25 cellular contexts compared by ENCODE assay signal in genomic region chr1:26370591-26371382, GRCh38. TPM values are rescaled to one million over a fixed set of nuclear protein-coding genes. Genes with fewer than 3 reads are reported as not detected.
DNase-seq lines count a peak whose midpoint lies in the region; ATAC-seq and TF ChIP-seq lines count a peak whose summit lies in the region.
"Had no signal": no experiment of that assay in that cellular context is flagged by ENCODE, and none has a peak within 500 bp of the region (broad histone marks: within the 10 kb centered on the region; RNA-seq: fewer than 3 reads in every experiment).

No MANE protein-coding gene starts in this region.

- WGBS in lower leg skin, 2 donors, result 61 to 68% methylated on average over 6 of the region's 6 CpGs
- 55 to 71% methylated on average over 6 of the region's 6 CpGs for WGBS in sigmoid colon, 2 donors

- no peaks in the 10 kb centered on the region for H3K4me1 ChIP-seq in sigmoid colon
- H3K4me1 ChIP-seq: Caco-2, vagina had no signal

- H3K4me3 ChIP-seq in lower leg skin (ENCODE audit: low read depth, poor library complexity, severe bottlenecking), result no peak overlapping the region
- H3K4me3 ChIP-seq in sigmoid colon, result no peak overlapping the region
- H3K4me3 ChIP-seq: skin epidermis, vagina had no signal

- peak overlapping the region; percentile 61 for H3K27ac Mint-ChIP-seq in activated naive CD4-positive, alpha-beta T cell treated with anti-CD3 and anti-CD28 coated beads, Interleukin-2, amount 50 U/mL, for 24 hours
- peak overlapping the region; percentile 57 to 91 (median 82) for H3K27ac Mint-ChIP-seq in immature natural killer cell
- H3K27ac Mint-ChIP-seq in stimulated activated naive CD8-positive, alpha-beta T cell treated with anti-CD3 and anti-CD28 coated beads, Interleukin-15, amount 100 ng/mL, for 72 hours, result peak overlapping the region; percentile 45 to 73

- no peaks in the 10 kb centered on the region for H3K9me3 ChIP-seq in sigmoid colon
- H3K9me3 ChIP-seq: Caco-2, esophagus squamous epithelium, vagina had no signal

- no peaks in the 10 kb centered on the region for H3K36me3 Mint-ChIP-seq in activated naive CD4-positive, alpha-beta T cell treated with anti-CD3 and anti-CD28 coated beads, Interleukin-2, amount 50 U/mL, for 24 hours
- peaks cover 0 to 9% (median 0%) of the 10 kb centered on the region in 3 donors for H3K36me3 Mint-ChIP-seq in immature natural killer cell

- no peak for TF ChIP-seq EP300 in sigmoid colon (IDR thresholded peaks at IDR 0.05)

- ATAC-seq in stimulated activated naive CD8-positive, alpha-beta T cell treated with anti-CD3 and anti-CD28 coated beads, Interleukin-15, amount 100 ng/mL, for 72 hours, result peak; percentile 57
- ATAC-seq in HG02840 (IDR thresholded peaks at IDR 0.05; ENCODE audit: low FRiP score, unreplicated experiment), result no peak

- H3K36me3 ChIP-seq in sigmoid colon, result no peaks in the 10 kb centered on the region
- H3K36me3 ChIP-seq: esophagus squamous epithelium, vagina had no signal

- TF ChIP-seq CTCF in lower leg skin (IDR thresholded peaks at IDR 0.05) (no peak), sigmoid colon (IDR thresholded peaks at IDR 0.05) (no peak)

- no peaks in the 10 kb centered on the region for H3K9me3 Mint-ChIP-seq in activated naive CD4-positive, alpha-beta T cell treated with anti-CD3 and anti-CD28 coated beads, Interleukin-2, amount 50 U/mL, for 24 hours
- H3K9me3 Mint-ChIP-seq in immature natural killer cell, result peaks cover 0 to 3% (median 0%) of the 10 kb centered on the region in 6 donors
- peaks cover 0 to 8% of the 10 kb centered on the region in 2 donors for H3K9me3 Mint-ChIP-seq in stimulated activated naive CD8-positive, alpha-beta T cell treated with anti-CD3 and anti-CD28 coated beads, Interleukin-15, amount 100 ng/mL, for 72 hours

- H3K4me1 Mint-ChIP-seq in activated naive CD4-positive, alpha-beta T cell treated with anti-CD3 and anti-CD28 coated beads, Interleukin-2, amount 50 U/mL, for 24 hours, result peaks cover 60% of the 10 kb centered on the region
- peaks cover 67 to 76% of the 10 kb centered on the region in 2 donors for H3K4me1 Mint-ChIP-seq in immature natural killer cell
- peaks cover 64% of the 10 kb centered on the region for H3K4me1 Mint-ChIP-seq in stimulated activated naive CD8-positive, alpha-beta T cell treated with anti-CD3 and anti-CD28 coated beads, Interleukin-15, amount 100 ng/mL, for 72 hours

- H3K27ac ChIP-seq in sigmoid colon, result no peak overlapping the region
- H3K27ac ChIP-seq: esophagus squamous epithelium, vagina had no signal

- H3K4me3 Mint-ChIP-seq in activated naive CD4-positive, alpha-beta T cell treated with anti-CD3 and anti-CD28 coated beads, Interleukin-2, amount 50 U/mL, for 24 hours, result peak overlapping the region; percentile 51
- peak overlapping the region; percentile 75 to 89 (median 86) for H3K4me3 Mint-ChIP-seq in immature natural killer cell
- peak overlapping the region; percentile 46 to 71 for H3K4me3 Mint-ChIP-seq in stimulated activated naive CD8-positive, alpha-beta T cell treated with anti-CD3 and anti-CD28 coated beads, Interleukin-15, amount 100 ng/mL, for 72 hours

- H3K27me3 Mint-ChIP-seq in activated naive CD4-positive, alpha-beta T cell treated with anti-CD3 and anti-CD28 coated beads, Interleukin-2, amount 50 U/mL, for 24 hours, result no peaks in the 10 kb centered on the region
- peaks cover 7 to 24% (median 8%) of the 10 kb centered on the region in 3 donors for H3K27me3 Mint-ChIP-seq in immature natural killer cell (ENCODE audit: low read depth in 3 of 3)
- H3K27me3 Mint-ChIP-seq in stimulated activated naive CD8-positive, alpha-beta T cell treated with anti-CD3 and anti-CD28 coated beads, Interleukin-15, amount 100 ng/mL, for 72 hours, result no peaks in the 10 kb centered on the region

- no peak for TF ChIP-seq POLR2A in lower leg skin (IDR thresholded peaks at IDR 0.05)
- TF ChIP-seq POLR2A in sigmoid colon (IDR thresholded peaks at IDR 0.05), result no peak

- no peak for DNase-seq in activated naive CD4-positive, alpha-beta T cell treated with Interleukin-2 at 50 U/mL for 16 hours
- DNase-seq in UCSD-AML1 (lab: John Stamatoyannopoulos, UW; ENCODE audit: unreplicated experiment), result peak; percentile 46
- DNase-seq in immature natural killer cell, result peak; percentile 56 to 63 (median 61)
- no peak for DNase-seq in stimulated activated naive CD8-positive, alpha-beta T cell treated with anti-CD3 and anti-CD28 coated beads, Interleukin-15, amount 100 ng/mL, for 72 hours
- no peak for DNase-seq in lower leg skin (ENCODE audit: low spot score in 2 of 2)
- DNase-seq in sigmoid colon, result no peak
- DNase-seq: activated CD8-positive, alpha-beta memory T cell treated with anti-CD3 and anti-CD28 coated beads, Interleukin-2, amount 50 U/mL, for 4 hours; Caco-2; caudate nucleus; effector CD4-positive, alpha-beta T cell; esophagus squamous epithelium; glutamatergic neuron; KBM-7; NCI-H1092; NCI-H524 treated with DMSO at 0.1 percent for 48 hours; SHP77; stimulated activated CD4-positive, alpha-beta T cell treated with anti-CD3 and anti-CD28 coated beads, Interleukin-4, amount 100 ng/mL, for 1 hour; substantia nigra had no signal

- intact Hi-C loops in lower leg skin (cut with DNase I; ENCODE audit: low total_unique reads) (no loop called here), sigmoid colon (cut with DNase I) (no loop called here)

- peaks cover 0 to 10% (median 0%) of the 10 kb centered on the region in 3 donors for H3K27me3 ChIP-seq in sigmoid colon
- H3K27me3 ChIP-seq: vagina had no signal

RNA-seq across cellular contexts. Expression of gene ZNF683, which starts 1.8 kb away (rescaled TPM):
- 10 to 100 TPM in 2 of 3 donors, 1 to 10 TPM in 1; 4.1 to 61.3 (median 24.2) TPM for polyA plus RNA-seq in immature natural killer cell
- total RNA-seq in lower leg skin, result not detected
- total RNA-seq in sigmoid colon, result not detected
- polyA plus RNA-seq in sigmoid colon, result under 1 TPM in 1 of 3 donors, not detected in 2; 0.52 TPM
- total RNA-seq: Caco-2, H4, posterior vena cava, vagina had no signal

RNA-seq across cellular contexts. Expression of gene CRYBG2, which starts 16.9 kb away (rescaled TPM):
- 1 to 10 TPM in 2 of 3 donors, not detected in 1; 1.2 to 1.3 TPM for polyA plus RNA-seq in immature natural killer cell
- total RNA-seq in lower leg skin, result 100 to 1,000 TPM in 1 of 4 donors, 10 to 100 TPM in 3; 52.3 to 104 (median 56.9) TPM
- 1 to 10 TPM in 1 of 4 donors, under 1 TPM in 1, not detected in 2; 0.55 to 1.8 TPM for total RNA-seq in sigmoid colon
- polyA plus RNA-seq in sigmoid colon, result 10 to 100 TPM; 13.8 to 21.0 (median 19.9) TPM
- total RNA-seq: H4 had no signal

RNA-seq across cellular contexts. Expression of gene LIN28A, which starts 39.8 kb away (rescaled TPM):
- polyA plus RNA-seq in immature natural killer cell (not detected), sigmoid colon (not detected)
- total RNA-seq in lower leg skin (not detected), sigmoid colon (not detected)
- total RNA-seq: esophagus squamous epithelium, H4, liver, posterior vena cava, vagina had no signal
- polyA plus RNA-seq: liver had no signal

RNA-seq across cellular contexts. Expression of gene CD52, which starts 53.0 kb away (rescaled TPM):
- polyA plus RNA-seq in immature natural killer cell, result 1,000 to 10,000 TPM; 3,509 to 3,975 (median 3,639) TPM
- 1 to 10 TPM in 3 of 4 donors, not detected in 1; 2.0 to 6.1 (median 3.5) TPM for total RNA-seq in lower leg skin
- 1 to 10 TPM in 2 of 4 donors, not detected in 2; 1.6 to 5.7 TPM for total RNA-seq in sigmoid colon
- polyA plus RNA-seq in sigmoid colon, result 100 to 1,000 TPM in 1 of 3 donors, 10 to 100 TPM in 2; 19.8 to 556 (median 41.4) TPM
- total RNA-seq: Caco-2 had no signal

Comparison
In these comparisons a context has a peak if more than half of its experiments do, and no peak if none do; other contexts are left out.
1. DNase-seq: peak in UCSD-AML1 (single experiment) and immature natural killer cell (3 of 3); none in activated naive CD4-positive, alpha-beta T cell treated with Interleukin-2 at 50 U/mL for 16 hours (single experiment), stimulated activated naive CD8-positive, alpha-beta T cell treated with anti-CD3 and anti-CD28 coated beads, Interleukin-15, amount 100 ng/mL, for 72 hours (0 of 2), lower leg skin (0 of 2) and sigmoid colon (single experiment).
2. RNA of gene CRYBG2, which starts 16.9 kb away (total RNA-seq): 52.3 to 104 TPM in lower leg skin; 0.55 to 1.8 TPM in sigmoid colon; every median in the first group is over 10 times any median in the second.
3. Peak in every context shown above with its lines, with median percentiles within 50 percentile points of each other: H3K27ac Mint-ChIP-seq and H3K4me3 Mint-ChIP-seq.